Comparison of ENCODE assay signal across 8 cellular contexts in genomic region chr16:28823719-28824547, GRCh38.
DNase-seq lines count a peak whose midpoint lies in the region; ATAC-seq and TF ChIP-seq lines count a peak whose summit lies in the region.

No MANE protein-coding gene starts in this region.

- peak overlapping the region; percentile 96 for H3K27ac ChIP-seq in 22Rv1

- peak; percentile 45 for ATAC-seq in GM18517 (IDR thresholded peaks at IDR 0.05; ENCODE audit: unreplicated experiment)
- peak; percentile 61 for ATAC-seq in HG03039 (IDR thresholded peaks at IDR 0.05; ENCODE audit: unreplicated experiment)

- peak; percentile 18; the same call in 1 of the 2 replicates for TF ChIP-seq CTCF in 22Rv1 (IDR thresholded peaks at IDR 0.05)

- DNase-seq in NCI-H2081 (lab: John Stamatoyannopoulos, UW) (peak; percentile 93), T1000 (lab: John Stamatoyannopoulos, UW) (peak; percentile 95), astrocyte of the hippocampus (ENCODE audit: low read depth, low spot score) (peak; percentile 99), hippocampal formation (lab: John Stamatoyannopoulos, UW) (peak; percentile 90 to 91), retina (peak; percentile 99)

Comparison
In these comparisons a context has a peak if more than half of its experiments do, and no peak if none do; other contexts are left out.
1. Peak in every context shown above with its lines: DNase-seq, ATAC-seq and H3K27ac ChIP-seq.